In genomic region chrX:125203379-125203736, GRCh38 we compare ENCODE assay signal across 8 cellular contexts.
A peak's percentile ranks its signal among the peaks of the same experiment; 100 is the strongest.
DNase-seq lines count a peak whose midpoint lies in the region; ATAC-seq and TF ChIP-seq lines count a peak whose summit lies in the region.

No MANE protein-coding gene starts in this region.

- no peak overlapping the region for H3K4me3 ChIP-seq in CD4-positive, alpha-beta memory T cell (ENCODE audit: low read length in 2 of 2)
- H3K4me3 ChIP-seq in LNCaP clone FGC (ENCODE audit: low read depth, low read length) (peak overlapping the region; percentile 58), endodermal cell (ENCODE audit: low read length) (peak overlapping the region; percentile 77), ovary (peak overlapping the region; percentile 33)
- H3K4me3 ChIP-seq in effector memory CD4-positive, alpha-beta T cell (ENCODE audit: insufficient read depth, low read depth, low read length, poor library complexity, severe bottlenecking) = no peak overlapping the region

- TF ChIP-seq CTCF in LNCaP clone FGC (IDR thresholded peaks at IDR 0.05; ENCODE audit: control insufficient read depth, extremely low read depth, insufficient read depth) (no peak), endodermal cell (conservative IDR thresholded peaks at IDR 0.05) (no peak), ovary (IDR thresholded peaks at IDR 0.05) (no peak), omental fat pad (IDR thresholded peaks at IDR 0.05) (no peak)

- 0% methylated on average over 25 of the region's 25 CpGs; no CpG with 5 or more reads in 1 of the 2 experiments for WGBS in endodermal cell (ENCODE audit: insufficient coverage in 1 of 2, insufficient read length in 1 of 2), 2 experiments
- WGBS in ovary, 3 donors = 21 to 40% (median 31%) methylated on average over 25 of the region's 25 CpGs

- no peaks in the 10 kb centered on the region for H3K9me3 Mint-ChIP-seq in CD4-positive, alpha-beta memory T cell
- no peaks in the 10 kb centered on the region for H3K9me3 Mint-ChIP-seq in endodermal cell

- no peak overlapping the region for H3K27ac ChIP-seq in CD4-positive, alpha-beta memory T cell (ENCODE audit: low read depth, low read length)
- H3K27ac ChIP-seq in endodermal cell (ENCODE audit: low read depth, low read length) = no peak overlapping the region
- no peak overlapping the region for H3K27ac ChIP-seq in ovary
- no peak overlapping the region for H3K27ac ChIP-seq in effector memory CD4-positive, alpha-beta T cell (ENCODE audit: insufficient read depth, low read length, poor library complexity, severe bottlenecking)

- H3K36me3 Mint-ChIP-seq in CD4-positive, alpha-beta memory T cell = no peaks in the 10 kb centered on the region
- H3K36me3 Mint-ChIP-seq in endodermal cell (ENCODE audit: low read depth) = no peaks in the 10 kb centered on the region

- DNase-seq in CD4-positive, alpha-beta memory T cell = no peak
- DNase-seq in LNCaP clone FGC (ENCODE audit: low read depth) = no peak
- DNase-seq in endodermal cell = peak; percentile 70
- no peak for DNase-seq in ovary
- no peak for DNase-seq in effector memory CD4-positive, alpha-beta T cell
- no peak for DNase-seq in omental fat pad (ENCODE audit: low spot score)

- no peak overlapping the region for H3K9ac ChIP-seq in endodermal cell (ENCODE audit: extremely low read depth, low read length, poor library complexity, severe bottlenecking)

- peaks cover 8% of the 10 kb centered on the region for H3K27me3 ChIP-seq in CD4-positive, alpha-beta memory T cell (ENCODE audit: insufficient read depth, low read length)
- H3K27me3 ChIP-seq in endodermal cell (ENCODE audit: control insufficient read depth, insufficient read depth, low read length, poor library complexity, severe bottlenecking) = peaks cover 34% of the 10 kb centered on the region
- H3K27me3 ChIP-seq in ovary = no peaks in the 10 kb centered on the region
- peaks cover 12% of the 10 kb centered on the region for H3K27me3 ChIP-seq in effector memory CD4-positive, alpha-beta T cell (replicated peaks; ENCODE audit: control insufficient read depth, insufficient read depth, low read length, poor library complexity, severe bottlenecking)

- TF ChIP-seq POLR2A in ovary (IDR thresholded peaks at IDR 0.05) = no peak
- TF ChIP-seq POLR2A in GM18505 (IDR thresholded peaks at IDR 0.05; ENCODE audit: borderline replicate concordance, extremely low read depth, insufficient read depth, insufficient read length) = no peak

- H3K27ac Mint-ChIP-seq in CD4-positive, alpha-beta memory T cell = peak overlapping the region in 1 of 7 donors; percentile 64
- H3K27ac Mint-ChIP-seq in endodermal cell = no peak overlapping the region

- CTCF ChIA-PET in CD4-positive, alpha-beta memory T cell (lab: Charles Lee; ENCODE audit: partially characterized antibody) = no interaction called here

- intact Hi-C loops in CD4-positive, alpha-beta memory T cell (cut with micrococcal nuclease) = no loop called here
- intact Hi-C loops in ovary (cut with DNase I) = loop anchor here in 1 of 4 donors (10.0 kb wide), 1 partner anchor 59 kb away; no protein-coding TSS in a partner anchor

- no peaks in the 10 kb centered on the region for H3K9me3 ChIP-seq in CD4-positive, alpha-beta memory T cell (ENCODE audit: control insufficient read depth in 1 of 2, low read length in 2 of 2)
- H3K9me3 ChIP-seq in endodermal cell (ENCODE audit: control insufficient read depth, low read length) (no peaks in the 10 kb centered on the region), ovary (no peaks in the 10 kb centered on the region)
- H3K9me3 ChIP-seq in effector memory CD4-positive, alpha-beta T cell (ENCODE audit: control insufficient read depth, low read length) = no peaks in the 10 kb centered on the region

- no peaks in the 10 kb centered on the region for H3K36me3 ChIP-seq in CD4-positive, alpha-beta memory T cell (ENCODE audit: insufficient read depth, low read length)
- H3K36me3 ChIP-seq in endodermal cell (ENCODE audit: control insufficient read depth, insufficient read depth, low read length) (no peaks in the 10 kb centered on the region), ovary (no peaks in the 10 kb centered on the region)
- no peaks in the 10 kb centered on the region for H3K36me3 ChIP-seq in effector memory CD4-positive, alpha-beta T cell (ENCODE audit: control insufficient read depth, insufficient read depth, low read length)

- TF ChIP-seq EP300 in ovary (IDR thresholded peaks at IDR 0.05) = no peak

- H3K27me3 Mint-ChIP-seq in CD4-positive, alpha-beta memory T cell = peaks cover 18 to 26% of the 10 kb centered on the region in 2 donors
- peaks cover 43% of the 10 kb centered on the region for H3K27me3 Mint-ChIP-seq in endodermal cell (ENCODE audit: insufficient read depth)

- peak overlapping the region; percentile 46 to 86 (median 74) for H3K4me3 Mint-ChIP-seq in CD4-positive, alpha-beta memory T cell
- peak overlapping the region; percentile 63 for H3K4me3 Mint-ChIP-seq in endodermal cell

- peaks cover 8 to 34% (median 15%) of the 10 kb centered on the region in 4 donors for H3K4me1 Mint-ChIP-seq in CD4-positive, alpha-beta memory T cell
- H3K4me1 Mint-ChIP-seq in endodermal cell = peaks cover 14% of the 10 kb centered on the region

- H3K4me1 ChIP-seq in CD4-positive, alpha-beta memory T cell (ENCODE audit: insufficient read depth, low read length) = peaks cover 4% of the 10 kb centered on the region
- H3K4me1 ChIP-seq in endodermal cell (ENCODE audit: control insufficient read depth, insufficient read depth, low read length) = no peaks in the 10 kb centered on the region
- no peaks in the 10 kb centered on the region for H3K4me1 ChIP-seq in ovary (ENCODE audit: insufficient read depth)
- H3K4me1 ChIP-seq in effector memory CD4-positive, alpha-beta T cell (ENCODE audit: control insufficient read depth, insufficient read depth, low read length, poor library complexity, severe bottlenecking) = peaks cover 4% of the 10 kb centered on the region

- POLR2A ChIA-PET in CD4-positive, alpha-beta memory T cell (lab: Charles Lee; ENCODE audit: partially characterized antibody) = no interaction called here

- ATAC-seq in GM21619 (IDR thresholded peaks at IDR 0.05; ENCODE audit: unreplicated experiment) (no peak), omental fat pad (ENCODE audit: low FRiP score) (no peak), GM18505 (IDR thresholded peaks at IDR 0.05; ENCODE audit: unreplicated experiment) (no peak)

Comparison
In these comparisons a context has a peak if more than half of its experiments do, and no peak if none do; other contexts are left out.
1. H3K4me3 ChIP-seq: peak in LNCaP clone FGC (single experiment), endodermal cell (single experiment) and ovary (single experiment); none in CD4-positive, alpha-beta memory T cell (0 of 2) and effector memory CD4-positive, alpha-beta T cell (single experiment).